9 cellular contexts compared by ENCODE assay signal in the genomic region with DNA sequence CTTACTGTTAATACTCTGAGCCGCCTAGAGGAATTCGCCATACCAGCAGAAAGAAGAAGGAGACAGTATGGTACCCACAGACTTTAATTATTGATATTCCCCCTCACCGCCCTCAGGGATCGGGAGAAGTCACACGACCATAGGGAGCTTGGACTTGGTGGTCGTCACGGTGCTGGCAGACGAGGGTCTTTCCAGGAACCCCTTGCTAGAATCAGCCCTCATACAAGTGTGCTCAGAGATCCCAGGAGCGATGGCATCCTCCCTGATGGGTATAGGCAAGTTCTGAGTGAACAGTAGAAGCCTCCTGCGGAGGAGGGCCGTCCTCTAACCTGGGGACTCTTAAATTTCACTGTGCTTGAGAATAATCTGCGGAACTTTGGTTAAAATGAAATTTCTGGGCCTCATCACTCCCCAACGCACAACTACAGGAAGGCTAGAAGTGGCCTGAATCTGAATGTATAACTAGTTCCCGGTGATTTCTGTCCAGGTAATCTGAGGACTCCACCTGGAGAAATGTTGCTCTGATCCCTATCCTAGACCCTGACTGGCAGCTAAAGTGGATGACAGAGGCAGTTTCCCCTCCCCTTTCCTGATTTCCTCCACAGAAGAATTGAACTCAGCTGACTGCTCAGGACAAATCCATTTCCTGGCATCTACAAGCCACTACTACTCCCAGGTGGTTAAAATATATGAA. TPM values are rescaled to one million over a fixed set of nuclear protein-coding genes. Genes with fewer than 3 reads are reported as not detected.
DNase-seq lines count a peak whose midpoint lies in the region; ATAC-seq and TF ChIP-seq lines count a peak whose summit lies in the region.
"Had no signal": no experiment of that assay in that cellular context is flagged by ENCODE, and none has a peak within 500 bp of the region (broad histone marks: within the 10 kb centered on the region; RNA-seq: fewer than 3 reads in every experiment).

No MANE protein-coding gene starts in this region.

- H4K20me1 ChIP-seq in PC-3 (ENCODE audit: low read length): no peaks in the 10 kb centered on the region

- H3K36me3 Mint-ChIP-seq in activated CD4-positive, alpha-beta T cell treated with anti-CD3 and anti-CD28 coated beads, Interleukin-2, amount 10 ng/mL, durations not matched to agents 24 days and 14 days (ENCODE audit: low read depth): no peaks in the 10 kb centered on the region

- intact Hi-C loops in activated CD4-positive, alpha-beta T cell treated with anti-CD3 and anti-CD28 coated beads, Interleukin-2, amount 10 ng/mL, durations not matched to agents 24 days and 14 days (cut with micrococcal nuclease): loop anchor here (1.0 to 5.0 kb wide), 2 partner anchors 8 to 205 kb away; partner anchors contain the start of genes CCDC15 and NRGN
- intact Hi-C loops in PC-3 (cut with micrococcal nuclease) (loop anchor here (1.0 to 10.0 kb wide), 3 partner anchors 15 to 90 kb away; partner anchors contain the start of gene ESAM), testis (cut with DNase I; ENCODE audit: low total_unique reads) (no loop called here)

- H3K9ac ChIP-seq in PC-3 (ENCODE audit: low read length): no peak overlapping the region

- H3K36me3 ChIP-seq in PC-3 (ENCODE audit: low read depth, low read length): no peaks in the 10 kb centered on the region
- H3K36me3 ChIP-seq in testis (ENCODE audit: low read depth, missing control alignments): no peaks in the 10 kb centered on the region
- H3K36me3 ChIP-seq: SJSA1 had no signal

- H3K4me1 ChIP-seq in PC-3 (ENCODE audit: insufficient read depth, low read length) (peaks cover 37% of the 10 kb centered on the region), testis (peaks cover 11% of the 10 kb centered on the region)

- H3K9me3 ChIP-seq in PC-3 (ENCODE audit: low read length): no peaks in the 10 kb centered on the region
- H3K9me3 ChIP-seq in testis: no peaks in the 10 kb centered on the region
- H3K9me3 ChIP-seq: SJSA1 had no signal

- no peak for DNase-seq in activated CD4-positive, alpha-beta T cell treated with anti-CD3 and anti-CD28 coated beads, Interleukin-2, amount 10 ng/mL, durations not matched to agents 24 days and 14 days
- no peak for DNase-seq in activated CD4-positive, alpha-beta T cell treated with anti-CD3 and anti-CD28 coated beads for 48 hours
- DNase-seq in PC-3: no peak
- DNase-seq in epithelial cell of proximal tubule (ENCODE audit: low read depth): no peak
- peak; percentile 30 for DNase-seq in retina
- no peak for DNase-seq in testis
- DNase-seq in NOMO-1 (lab: John Stamatoyannopoulos, UW; ENCODE audit: unreplicated experiment in 2 of 2): no peak

- H3K27ac ChIP-seq in PC-3 (ENCODE audit: low read length): no peak overlapping the region
- H3K27ac ChIP-seq in testis: no peak overlapping the region
- H3K27ac ChIP-seq: SJSA1 had no signal

- WGBS in testis, 2 donors: 45 to 47% methylated on average over 14 of the region's 14 CpGs

- H3K4me1 Mint-ChIP-seq in activated CD4-positive, alpha-beta T cell treated with anti-CD3 and anti-CD28 coated beads, Interleukin-2, amount 10 ng/mL, durations not matched to agents 24 days and 14 days: peaks cover 34% of the 10 kb centered on the region

- no peaks in the 10 kb centered on the region for H3K9me2 ChIP-seq in PC-3 (replicated peaks; ENCODE audit: low read length)

- peak overlapping the region; percentile 98 for H3K4me3 Mint-ChIP-seq in activated CD4-positive, alpha-beta T cell treated with anti-CD3 and anti-CD28 coated beads, Interleukin-2, amount 10 ng/mL, durations not matched to agents 24 days and 14 days

- H3K4me2 ChIP-seq in PC-3 (ENCODE audit: low read length): peak overlapping the region; percentile 84; the same call in 1 of the 2 replicates

- TF ChIP-seq CTCF in PC-3 (conservative IDR thresholded peaks at IDR 0.05; ENCODE audit: low read depth, low read length) (no peak), epithelial cell of proximal tubule (conservative IDR thresholded peaks at IDR 0.05; ENCODE audit: low read depth, low read length) (no peak), testis (IDR thresholded peaks at IDR 0.05) (no peak)

- H3K27me3 Mint-ChIP-seq in activated CD4-positive, alpha-beta T cell treated with anti-CD3 and anti-CD28 coated beads, Interleukin-2, amount 10 ng/mL, durations not matched to agents 24 days and 14 days: peaks cover 17% of the 10 kb centered on the region

- no peak overlapping the region for H3K4me3 ChIP-seq in PC-3 (ENCODE audit: low read length)
- H3K4me3 ChIP-seq in epithelial cell of proximal tubule (ENCODE audit: low read depth, low read length): peak overlapping the region; percentile 21
- no peak overlapping the region for H3K4me3 ChIP-seq in testis

- no peaks in the 10 kb centered on the region for H3K9me3 Mint-ChIP-seq in activated CD4-positive, alpha-beta T cell treated with anti-CD3 and anti-CD28 coated beads, Interleukin-2, amount 10 ng/mL, durations not matched to agents 24 days and 14 days

- BruUV-seq in PC-3 (replicated peaks; lab: Mats Ljungman, UMichigan): no TSS peak

- POLR2A ChIA-PET in PC-3 (lab: Charles Lee; ENCODE audit: unreplicated experiment): no interaction called here

- H3K27ac Mint-ChIP-seq in activated CD4-positive, alpha-beta T cell treated with anti-CD3 and anti-CD28 coated beads, Interleukin-2, amount 10 ng/mL, durations not matched to agents 24 days and 14 days: no peak overlapping the region

- H3K27me3 ChIP-seq in PC-3 (ENCODE audit: low read length) (no peaks in the 10 kb centered on the region), testis (no peaks in the 10 kb centered on the region)
- H3K27me3 ChIP-seq: SJSA1 had no signal

- CTCF ChIA-PET in PC-3 (lab: Charles Lee): interaction anchor here (0.6 to 1.3 kb wide), 2 partner anchors 20 to 89 kb away, joined by 3 to 10 read pairs; no protein-coding TSS in a partner anchor

- no peak for ATAC-seq in PC-3
- no peak for ATAC-seq in HG02759 (IDR thresholded peaks at IDR 0.05; ENCODE audit: unreplicated experiment)

- H2AFZ ChIP-seq in PC-3 (ENCODE audit: low read length): 0 out of 2 replicates have a peak overlapping the region, but pooled peaks have one; percentile 51

- no peaks in the 10 kb centered on the region for H3K79me2 ChIP-seq in PC-3 (ENCODE audit: low read length)

- no peak for TF ChIP-seq POLR2A in testis (IDR thresholded peaks at IDR 0.05)

- no peaks in the 10 kb centered on the region for H3F3A ChIP-seq in PC-3 (ENCODE audit: low read length, unreplicated experiment)

RNA-seq across cellular contexts. Expression of gene VSIG2, which starts 4.5 kb away (rescaled TPM):
- 0.23 TPM in 1 of 2 replicates, not detected in the other for total RNA-seq in activated CD4-positive, alpha-beta T cell treated with anti-CD3 and anti-CD28 coated beads, Interleukin-2, amount 10 ng/mL, durations not matched to agents 24 days and 14 days
- not detected in 2 replicates for total RNA-seq in PC-3 (2014; rRNA removed)
- total RNA-seq in epithelial cell of proximal tubule: 0.29 and 0.40 TPM in 2 replicates
- total RNA-seq in testis: 1 to 10 TPM in 1 of 2 donors, under 1 TPM in 1; 0.74 to 1.3 TPM
- polyA plus RNA-seq in testis (ENCODE audit: insufficient read depth, low read depth, low replicate concordance): 4.4 TPM
- total RNA-seq: SJSA1 had no signal

RNA-seq across cellular contexts. Expression of gene NRGN, which starts 7.8 kb away (rescaled TPM):
- 4.4 and 5.4 TPM in 2 replicates for total RNA-seq in activated CD4-positive, alpha-beta T cell treated with anti-CD3 and anti-CD28 coated beads, Interleukin-2, amount 10 ng/mL, durations not matched to agents 24 days and 14 days
- total RNA-seq in PC-3 (2014; rRNA removed) (15.5 and 20.3 TPM in 2 replicates), epithelial cell of proximal tubule (2.7 and 5.8 TPM in 2 replicates), testis (1 to 10 TPM; 3.0 to 5.5 TPM)
- 10.4 TPM for polyA plus RNA-seq in testis (ENCODE audit: insufficient read depth, low read depth, low replicate concordance)

RNA-seq across cellular contexts. Expression of gene ESAM, which starts 14.5 kb away (rescaled TPM):
- total RNA-seq in activated CD4-positive, alpha-beta T cell treated with anti-CD3 and anti-CD28 coated beads, Interleukin-2, amount 10 ng/mL, durations not matched to agents 24 days and 14 days: 0.24 TPM in 1 of 2 replicates, not detected in the other
- total RNA-seq in PC-3 (2014; rRNA removed) (10.4 and 10.8 TPM in 2 replicates), epithelial cell of proximal tubule (1.8 and 9.9 TPM in 2 replicates), testis (10 to 100 TPM in 1 of 2 donors, 1 to 10 TPM in 1; 6.0 to 10.6 TPM)
- polyA plus RNA-seq in testis (ENCODE audit: insufficient read depth, low read depth, low replicate concordance): 15.8 TPM

RNA-seq across cellular contexts. Expression of gene MSANTD2, which starts 52.7 kb away (rescaled TPM):
- total RNA-seq in activated CD4-positive, alpha-beta T cell treated with anti-CD3 and anti-CD28 coated beads, Interleukin-2, amount 10 ng/mL, durations not matched to agents 24 days and 14 days: 10.6 TPM in 2 replicates
- total RNA-seq in PC-3 (2014; rRNA removed): 29.5 and 32.6 TPM in 2 replicates
- total RNA-seq in epithelial cell of proximal tubule: 7.2 and 8.5 TPM in 2 replicates
- total RNA-seq in testis: 10 to 100 TPM; 11.3 to 19.1 TPM
- 7.4 TPM for polyA plus RNA-seq in testis (ENCODE audit: insufficient read depth, low read depth, low replicate concordance)
